Comparison of ENCODE assay signal across 8 cellular contexts in genomic region chr17:44203731-44204452, GRCh38.
DNase-seq lines count a peak whose midpoint lies in the region; ATAC-seq and TF ChIP-seq lines count a peak whose summit lies in the region.

No MANE protein-coding gene starts in this region.

- peak overlapping the region; percentile 42 to 99 (median 94) for H3K4me2 ChIP-seq in BLaER1 treated with 17β-estradiol and CSF1 and Interleukin-3, amounts not matched to agents 10 nM and 100 nM

- ATAC-seq in HG03039 (IDR thresholded peaks at IDR 0.05; ENCODE audit: unreplicated experiment), result no peak
- ATAC-seq in GM18867 (IDR thresholded peaks at IDR 0.05; ENCODE audit: unreplicated experiment), result no peak

- H3K27ac ChIP-seq in BLaER1 treated with 17β-estradiol and CSF1 and Interleukin-3, amounts not matched to agents 10 nM and 100 nM, result peak overlapping the region in 9 of 11 experiments; percentile 53 to 95 (median 70); a peak in 18 of 22 replicates

- H3K4me1 ChIP-seq in BLaER1 treated with 17β-estradiol and CSF1 and Interleukin-3, amounts not matched to agents 10 nM and 100 nM, result peaks cover 40 to 80% (median 53%) of the 10 kb centered on the region in 10 experiments

- no peak overlapping the region for H3K4me3 ChIP-seq in BLaER1 treated with 17β-estradiol and CSF1 and Interleukin-3, amounts not matched to agents 10 nM and 100 nM

- no peaks in the 10 kb centered on the region for H3K27me3 ChIP-seq in BLaER1 treated with 17β-estradiol and CSF1 and Interleukin-3, amounts not matched to agents 10 nM and 100 nM

- peak overlapping the region in 3 of 11 experiments; percentile 15 to 98 (median 95); a peak in 6 of 22 replicates for H3K9ac ChIP-seq in BLaER1 treated with 17β-estradiol and CSF1 and Interleukin-3, amounts not matched to agents 10 nM and 100 nM

- no peaks in the 10 kb centered on the region for H3K9me3 ChIP-seq in BLaER1 treated with 17β-estradiol and CSF1 and Interleukin-3, amounts not matched to agents 10 nM and 100 nM (replicated peaks in 1 of 11)

- peaks cover 23 to 35% (median 27%) of the 10 kb centered on the region in 11 experiments for H3K36me3 ChIP-seq in BLaER1 treated with 17β-estradiol and CSF1 and Interleukin-3, amounts not matched to agents 10 nM and 100 nM

- H4K20me1 ChIP-seq in BLaER1 treated with 17β-estradiol and CSF1 and Interleukin-3, amounts not matched to agents 10 nM and 100 nM, result peaks cover 0 to 14% (median under 1%) of the 10 kb centered on the region in 11 experiments; a peak in 5 of 22 replicates

- in situ Hi-C loops in GM13977 (cut with MboI; ENCODE audit: low pct_unique_long_range_greater_than_20kb, low sequenced_read_pairs, unreplicated experiment), result loop anchor here (5.0 to 25.0 kb wide), 2 partner anchors 123 to 308 kb away; partner anchors contain the start of gene GPATCH8

- peak; percentile 67 for TF ChIP-seq CTCF in GM13977 (IDR thresholded peaks at IDR 0.05; ENCODE audit: extremely low read depth, insufficient read depth, missing control alignments)

- DNase-seq in GM13977 (ENCODE audit: low spot score) (peak; percentile 74), NCI-H82 treated with DMSO at 0.1 percent for 48 hours (lab: John Stamatoyannopoulos, UW; ENCODE audit: unreplicated experiment) (peak; percentile 61), fibroblast of the conjunctiva (ENCODE audit: low read depth) (peak; percentile 51)
- peak; percentile 70 for DNase-seq in activated CD8-positive, alpha-beta memory T cell treated with anti-CD3 and anti-CD28 coated beads, Interleukin-2, amount 50 U/mL, for 48 hours
- DNase-seq in stimulated activated CD4-positive, alpha-beta T cell treated with anti-CD3 and anti-CD28 coated beads, Interleukin-2, amount 100 ng/mL, for 48 hours, result peak; percentile 53 to 54
